ENCODE assay signal across 12 cellular contexts in the genomic region with DNA sequence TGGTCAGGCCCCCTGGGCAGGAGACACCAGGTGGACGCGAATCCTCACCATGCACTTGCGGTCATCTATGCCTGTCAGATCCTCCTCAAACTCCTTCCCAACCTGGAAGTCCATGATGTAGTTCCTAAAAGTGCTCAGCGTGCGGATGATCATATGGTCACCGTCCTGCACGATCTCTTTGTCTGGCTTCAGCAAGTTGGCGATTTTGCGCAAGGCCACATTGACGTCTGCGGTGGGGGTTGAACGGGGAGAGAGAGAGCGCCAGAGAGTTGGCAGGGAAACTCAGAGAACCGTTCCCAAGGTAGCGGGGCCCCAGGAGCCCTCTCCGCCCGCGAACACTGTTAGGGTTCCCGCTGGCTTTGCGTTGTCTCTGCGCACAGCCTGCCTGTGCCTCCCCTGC. TPM values are rescaled to one million over a fixed set of nuclear protein-coding genes. Genes with fewer than 3 reads are reported as not detected.
DNase-seq lines count a peak whose midpoint lies in the region; FAIRE-seq and TF ChIP-seq lines count a peak whose summit lies in the region.
"Had no signal": no experiment of that assay in that cellular context is flagged by ENCODE, and none has a peak within 500 bp of the region (broad histone marks: within the 10 kb centered on the region; RNA-seq: fewer than 3 reads in every experiment).

No MANE protein-coding gene starts in this region.

- no peaks in the 10 kb centered on the region for H3K27me3 ChIP-seq in muscle layer of duodenum (ENCODE audit: low read depth, low read length)
- H3K27me3 ChIP-seq in uterus = no peaks in the 10 kb centered on the region

- no peak for DNase-seq in T-helper 2 cell treated with Interferon-gamma antibody and Interleukin-4, amounts not matched to agents 5 μg/mL and 100 μg/mL, for 36 hours (ENCODE audit: low spot score)
- no peak for DNase-seq in T-helper 2 cell
- peak; percentile 54 for DNase-seq in fibroblast of villous mesenchyme (ENCODE audit: low read depth)
- peak; percentile 63 to 68 for DNase-seq in uterus
- no peak for DNase-seq in stimulated activated CD8-positive, alpha-beta memory T cell treated with anti-CD3 and anti-CD28 coated beads, Interleukin-4, amount 100 ng/mL, for 48 hours
- no peak for DNase-seq in GM12892 (ENCODE audit: insufficient read length)
- no peak for DNase-seq in NCI-H2029 (lab: John Stamatoyannopoulos, UW)
- DNase-seq: AML-193; stimulated activated CD4-positive, alpha-beta T cell treated with anti-CD3 and anti-CD28 coated beads, Interleukin-4, amount 100 ng/mL, for 4 hours had no signal

- H3K27me3 Mint-ChIP-seq in T-helper 2 cell treated with Interferon-gamma antibody and Interleukin-4, amounts not matched to agents 5 μg/mL and 100 μg/mL, for 36 hours (ENCODE audit: low read depth) = peaks cover 48% of the 10 kb centered on the region

- H3K4me3 Mint-ChIP-seq in T-helper 2 cell treated with Interferon-gamma antibody and Interleukin-4, amounts not matched to agents 5 μg/mL and 100 μg/mL, for 36 hours = peak overlapping the region; percentile 6
- H3K4me3 Mint-ChIP-seq: central memory CD8-positive, alpha-beta T cell; T-helper 1 cell treated with Interleukin-12 subunit alpha and Interleukin-12 subunit beta and Interleukin-4 antibody, amounts not matched to agents 30 μg/mL and 1 μg/mL, for 36 hours had no signal

- TF ChIP-seq POLR2A in uterus (IDR thresholded peaks at IDR 0.05) (no peak), GM12892 (IDR thresholded peaks at IDR 0.05; ENCODE audit: low read depth, low read length) (no peak)

- TF ChIP-seq CTCF in fibroblast of villous mesenchyme (IDR thresholded peaks at IDR 0.05; ENCODE audit: insufficient read depth, low read depth, low read length) (no peak), uterus (IDR thresholded peaks at IDR 0.05) (no peak)

- intact Hi-C loops in uterus (cut with DNase I; ENCODE audit: low total_unique reads) = no loop called here

- peak overlapping the region; percentile 53 for H3K4me3 ChIP-seq in fibroblast of villous mesenchyme (ENCODE audit: low read depth, low read length)
- peak overlapping the region; percentile 61 to 78 for H3K4me3 ChIP-seq in muscle layer of duodenum (ENCODE audit: low read depth in 1 of 2, low read length in 2 of 2)
- H3K4me3 ChIP-seq in uterus = peak overlapping the region; percentile 56 to 66

- no peaks in the 10 kb centered on the region for H3K9me3 ChIP-seq in muscle layer of duodenum (ENCODE audit: control insufficient read depth in 1 of 2, low read length in 2 of 2)
- H3K9me3 ChIP-seq in uterus = no peaks in the 10 kb centered on the region

- peaks cover 5% of the 10 kb centered on the region for H3K4me1 Mint-ChIP-seq in T-helper 2 cell treated with Interferon-gamma antibody and Interleukin-4, amounts not matched to agents 5 μg/mL and 100 μg/mL, for 36 hours (ENCODE audit: low read depth)
- H3K4me1 Mint-ChIP-seq: central memory CD8-positive, alpha-beta T cell had no signal

- no peak for FAIRE-seq in GM12892 (lab: Jason Lieb, UNC)

- no peaks in the 10 kb centered on the region for H3K36me3 Mint-ChIP-seq in T-helper 2 cell treated with Interferon-gamma antibody and Interleukin-4, amounts not matched to agents 5 μg/mL and 100 μg/mL, for 36 hours (ENCODE audit: low read depth)

- H3K4me1 ChIP-seq in muscle layer of duodenum (ENCODE audit: control insufficient read depth in 1 of 2, insufficient read depth in 2 of 2, low read length in 2 of 2) (peaks cover 20 to 47% of the 10 kb centered on the region in 2 donors), uterus (peaks cover 12 to 21% of the 10 kb centered on the region in 2 donors)

- no peak overlapping the region for H3K27ac Mint-ChIP-seq in T-helper 2 cell treated with Interferon-gamma antibody and Interleukin-4, amounts not matched to agents 5 μg/mL and 100 μg/mL, for 36 hours
- H3K27ac Mint-ChIP-seq: T-helper 1 cell treated with Interleukin-12 subunit alpha and Interleukin-12 subunit beta and Interleukin-4 antibody, amounts not matched to agents 30 μg/mL and 1 μg/mL, for 36 hours had no signal

- H3K27ac ChIP-seq in muscle layer of duodenum (ENCODE audit: low read length) (peak overlapping the region; percentile 27), uterus (peak overlapping the region; percentile 91 to 92)

- no peaks in the 10 kb centered on the region for H3K9me3 Mint-ChIP-seq in T-helper 2 cell treated with Interferon-gamma antibody and Interleukin-4, amounts not matched to agents 5 μg/mL and 100 μg/mL, for 36 hours
- H3K9me3 Mint-ChIP-seq: central memory CD8-positive, alpha-beta T cell; T-helper 1 cell treated with Interleukin-12 subunit alpha and Interleukin-12 subunit beta and Interleukin-4 antibody, amounts not matched to agents 30 μg/mL and 1 μg/mL, for 36 hours had no signal

- no peaks in the 10 kb centered on the region for H3K36me3 ChIP-seq in muscle layer of duodenum (ENCODE audit: control insufficient read depth in 1 of 2, insufficient read depth in 2 of 2, low read length in 2 of 2)
- no peaks in the 10 kb centered on the region for H3K36me3 ChIP-seq in uterus

RNA-seq across cellular contexts. Expression of gene RBP1, which starts 0.8 kb away (rescaled TPM):
- total RNA-seq in fibroblast of villous mesenchyme = 23.7 and 66.0 TPM in 2 replicates
- 100 to 1,000 TPM in 1 of 4 donors, 10 to 100 TPM in 3; 14.9 to 119 (median 37.0) TPM for total RNA-seq in uterus
- 0.78 TPM for polyA plus RNA-seq in GM12892 (2012; ENCODE audit: missing spikeins)

Comparison
In these comparisons a context has a peak if more than half of its experiments do, and no peak if none do; other contexts are left out.
1. DNase-seq: peak in fibroblast of villous mesenchyme (single experiment) and uterus (2 of 2); none in T-helper 2 cell treated with Interferon-gamma antibody and Interleukin-4, amounts not matched to agents 5 μg/mL and 100 μg/mL, for 36 hours (single experiment), T-helper 2 cell (0 of 5), stimulated activated CD8-positive, alpha-beta memory T cell treated with anti-CD3 and anti-CD28 coated beads, Interleukin-4, amount 100 ng/mL, for 48 hours (single experiment), GM12892 (single experiment) and NCI-H2029 (single experiment).
2. Peak in every context shown above with its lines, with median percentiles within 50 percentile points of each other: H3K4me3 ChIP-seq.